Comparison of ENCODE assay signal across 22 cellular contexts in the genomic region with DNA sequence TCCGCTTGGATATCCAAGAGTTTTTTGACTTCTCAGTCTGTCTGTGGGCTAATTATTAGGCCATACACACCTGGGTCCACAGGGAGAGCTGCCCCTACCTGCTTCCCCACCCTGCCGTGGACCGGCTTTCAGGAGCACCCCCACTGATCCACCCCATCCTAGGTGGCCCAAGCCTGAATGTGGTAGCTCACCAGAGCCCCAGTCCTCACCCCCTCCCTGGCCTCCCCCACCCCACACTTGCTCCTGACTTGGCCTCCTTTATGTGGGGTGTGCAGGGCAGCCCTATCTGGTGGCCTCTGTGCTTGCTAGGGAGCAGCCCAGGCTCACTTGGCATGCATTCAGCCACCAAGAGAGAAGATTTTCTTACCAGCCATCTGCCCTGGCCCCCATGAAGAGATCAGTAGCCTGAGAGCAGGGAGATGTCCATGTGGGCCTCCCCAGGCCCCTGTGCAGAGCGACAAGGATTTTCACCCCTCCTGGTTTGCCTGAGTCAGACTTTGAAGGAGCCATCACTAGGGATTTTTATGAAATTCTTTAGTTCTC. TPM values are rescaled to one million over a fixed set of nuclear protein-coding genes. Genes with fewer than 3 reads are reported as not detected.
"Had no signal": no experiment of that assay in that cellular context is flagged by ENCODE, and none has a peak within 500 bp of the region (broad histone marks: within the 10 kb centered on the region; RNA-seq: fewer than 3 reads in every experiment).

No MANE protein-coding gene starts in this region.

- H3K27ac ChIP-seq: colonic mucosa, esophagus muscularis mucosa, left lung, suprapubic skin, upper lobe of left lung had no signal

- H3K4me3 ChIP-seq: colonic mucosa, esophagus muscularis mucosa, left lung, suprapubic skin, upper lobe of left lung had no signal

- H3K4me1 Mint-ChIP-seq: natural killer cell had no signal

- H3K36me3 Mint-ChIP-seq: activated naive CD4-positive, alpha-beta T cell treated with anti-CD3 and anti-CD28 coated beads, Interleukin-2, amount 50 U/mL, for 72 hours; natural killer cell had no signal

- H3K4me1 ChIP-seq: colonic mucosa, esophagus muscularis mucosa, upper lobe of left lung had no signal

- H3K4me3 Mint-ChIP-seq: activated B cell treated with CpG ODN at 0.5 μM for 24 hours; activated CD8-positive, alpha-beta T cell treated with anti-CD3 and anti-CD28 coated beads for 36 hours; activated T-cell treated with anti-CD3 and anti-CD28 coated beads, Interleukin-2, amount 50 U/mL, for 4 hours; natural killer cell; stimulated activated naive CD8-positive, alpha-beta T cell treated with anti-CD3 and anti-CD28 coated beads, Interleukin-15, Interleukin-2, amounts not matched to agents 100 ng/mL and 50 ng/mL, for 24 hours had no signal

- H3K27me3 Mint-ChIP-seq: activated B cell treated with CpG ODN at 0.5 μM for 24 hours; activated CD8-positive, alpha-beta T cell treated with anti-CD3 and anti-CD28 coated beads for 36 hours had no signal

- H3K9me3 ChIP-seq: colonic mucosa, esophagus muscularis mucosa, left lung, suprapubic skin, upper lobe of left lung had no signal

- DNase-seq: activated B cell treated with CpG ODN at 0.5 μM for 24 hours; activated CD4-positive, alpha-beta T cell treated with anti-CD3 and anti-CD28 coated beads for 48 hours; activated CD8-positive, alpha-beta T cell treated with anti-CD3 and anti-CD28 coated beads for 36 hours; activated effector memory CD4-positive, alpha-beta T cell treated with anti-CD3 and anti-CD28 coated beads, Interleukin-2, amount 50 U/mL, for 16 hours; activated T-cell treated with anti-CD3 and anti-CD28 coated beads, Interleukin-2, amount 50 U/mL, for 4 hours; central memory CD4-positive, alpha-beta T cell; colonic mucosa; hippocampal formation; kidney; left lung; natural killer cell; nucleus accumbens; right cardiac atrium; small intestine; stimulated activated CD4-positive, alpha-beta T cell treated with anti-CD3 and anti-CD28 coated beads, Interleukin-4, amount 100 ng/mL, for 4 hours; stimulated activated CD8-positive, alpha-beta memory T cell treated with anti-CD3 and anti-CD28 coated beads, Interleukin-4, amount 100 ng/mL, for 48 hours; T-helper 2 cell; upper lobe of left lung had no signal

- H3K36me3 ChIP-seq: colonic mucosa had no signal

- H3K27me3 ChIP-seq: colonic mucosa, esophagus muscularis mucosa, left lung, suprapubic skin, upper lobe of left lung had no signal

- H3K9me3 Mint-ChIP-seq: activated B cell treated with CpG ODN at 0.5 μM for 24 hours; activated CD8-positive, alpha-beta T cell treated with anti-CD3 and anti-CD28 coated beads for 36 hours; activated naive CD4-positive, alpha-beta T cell treated with anti-CD3 and anti-CD28 coated beads, Interleukin-2, amount 50 U/mL, for 72 hours; activated T-cell treated with anti-CD3 and anti-CD28 coated beads, Interleukin-2, amount 50 U/mL, for 4 hours; natural killer cell; stimulated activated naive CD8-positive, alpha-beta T cell treated with anti-CD3 and anti-CD28 coated beads, Interleukin-15, Interleukin-2, amounts not matched to agents 100 ng/mL and 50 ng/mL, for 24 hours had no signal

- H3K27ac Mint-ChIP-seq: activated B cell treated with CpG ODN at 0.5 μM for 24 hours; activated CD8-positive, alpha-beta T cell treated with anti-CD3 and anti-CD28 coated beads for 36 hours; activated naive CD4-positive, alpha-beta T cell treated with anti-CD3 and anti-CD28 coated beads, Interleukin-2, amount 50 U/mL, for 72 hours; natural killer cell; stimulated activated naive CD8-positive, alpha-beta T cell treated with anti-CD3 and anti-CD28 coated beads, Interleukin-15, Interleukin-2, amounts not matched to agents 100 ng/mL and 50 ng/mL, for 24 hours had no signal

RNA-seq across cellular contexts. Expression of a gene that starts 50.7 kb away (rescaled TPM):
- total RNA-seq: activated B cell treated with CpG ODN at 0.5 μM for 24 hours; activated CD8-positive, alpha-beta T cell treated with anti-CD3 and anti-CD28 coated beads for 36 hours; activated naive CD4-positive, alpha-beta T cell treated with anti-CD3 and anti-CD28 coated beads, Interleukin-2, amount 50 U/mL, for 72 hours; natural killer cell had no signal
